In genomic region chr7:129497156-129497555, GRCh38 we compare ENCODE assay signal across 19 cellular contexts. TPM values are rescaled to one million over a fixed set of nuclear protein-coding genes. Genes with fewer than 3 reads are reported as not detected.
"Had no signal": no experiment of that assay in that cellular context is flagged by ENCODE, and none has a peak within 500 bp of the region (broad histone marks: within the 10 kb centered on the region; RNA-seq: fewer than 3 reads in every experiment).

No MANE protein-coding gene starts in this region.

- H3K4me3 ChIP-seq: gastroesophageal sphincter, smooth muscle cell, upper lobe of left lung had no signal

- H3K4me2 ChIP-seq: SK-N-SH, smooth muscle cell had no signal

- H3K9me3 ChIP-seq: gastroesophageal sphincter, neutrophil, SK-N-SH, upper lobe of left lung had no signal

- FAIRE-seq: kidney had no signal

- H3K4me3 Mint-ChIP-seq: activated B cell treated with CpG ODN at 0.5 μM for 24 hours; activated naive CD4-positive, alpha-beta T cell treated with anti-CD3 and anti-CD28 coated beads for 36 hours; activated T-helper 1 cell treated with anti-CD3 and anti-CD28 coated beads, Interleukin-12 subunit alpha, Interleukin-12 subunit beta, Interleukin-2, Interleukin-4 antibody, amounts not matched to agents 30 ng/mL and 10 ng/mL and 1 ng/mL, durations not matched to agents 14 hours and 24 hours and 36 hours had no signal

- H3K27me3 ChIP-seq: gastroesophageal sphincter, upper lobe of left lung had no signal

- H3K36me3 ChIP-seq: gastroesophageal sphincter, neutrophil, upper lobe of left lung had no signal

- H3K36me3 Mint-ChIP-seq: brain had no signal

- H3K27me3 Mint-ChIP-seq: activated B cell treated with CpG ODN at 0.5 μM for 24 hours had no signal

- H3K9me3 Mint-ChIP-seq: activated B cell treated with CpG ODN at 0.5 μM for 24 hours; activated naive CD4-positive, alpha-beta T cell treated with anti-CD3 and anti-CD28 coated beads for 36 hours; activated T-helper 1 cell treated with anti-CD3 and anti-CD28 coated beads, Interleukin-12 subunit alpha, Interleukin-12 subunit beta, Interleukin-2, Interleukin-4 antibody, amounts not matched to agents 30 ng/mL and 10 ng/mL and 1 ng/mL, durations not matched to agents 14 hours and 24 hours and 36 hours; brain had no signal

- H3K27ac Mint-ChIP-seq: activated B cell treated with CpG ODN at 0.5 μM for 24 hours; activated naive CD4-positive, alpha-beta T cell treated with anti-CD3 and anti-CD28 coated beads for 36 hours; activated T-helper 1 cell treated with anti-CD3 and anti-CD28 coated beads, Interleukin-12 subunit alpha, Interleukin-12 subunit beta, Interleukin-2, Interleukin-4 antibody, amounts not matched to agents 30 ng/mL and 10 ng/mL and 1 ng/mL, durations not matched to agents 14 hours and 24 hours and 36 hours had no signal

- ATAC-seq: gastroesophageal sphincter had no signal

- DNase-seq: activated B cell treated with CpG ODN at 0.5 μM for 24 hours; activated CD4-positive, alpha-beta T cell treated with anti-CD3 and anti-CD28 coated beads, Interleukin-2, amount 50 U/mL, for 1 hour; activated naive CD4-positive, alpha-beta T cell treated with anti-CD3 and anti-CD28 coated beads for 36 hours; amniotic stem cell; cerebellar nuclear complex; dermis blood vessel endothelial cell; kidney; posterior cingulate gyrus; SK-N-SH; stimulated activated naive CD4-positive, alpha-beta T cell treated with Interleukin-2 at 50 U/mL for 16 hours; T-helper 1 cell; upper lobe of left lung had no signal

- H3K9ac ChIP-seq: SK-N-SH had no signal

- H3K27ac ChIP-seq: gastroesophageal sphincter, neutrophil, upper lobe of left lung had no signal

RNA-seq across cellular contexts. Expression of gene SMKR1, which starts 5.2 kb away (rescaled TPM):
- total RNA-seq: epithelial cell of proximal tubule, gastroesophageal sphincter, liver, smooth muscle cell had no signal
